In the genomic region with DNA sequence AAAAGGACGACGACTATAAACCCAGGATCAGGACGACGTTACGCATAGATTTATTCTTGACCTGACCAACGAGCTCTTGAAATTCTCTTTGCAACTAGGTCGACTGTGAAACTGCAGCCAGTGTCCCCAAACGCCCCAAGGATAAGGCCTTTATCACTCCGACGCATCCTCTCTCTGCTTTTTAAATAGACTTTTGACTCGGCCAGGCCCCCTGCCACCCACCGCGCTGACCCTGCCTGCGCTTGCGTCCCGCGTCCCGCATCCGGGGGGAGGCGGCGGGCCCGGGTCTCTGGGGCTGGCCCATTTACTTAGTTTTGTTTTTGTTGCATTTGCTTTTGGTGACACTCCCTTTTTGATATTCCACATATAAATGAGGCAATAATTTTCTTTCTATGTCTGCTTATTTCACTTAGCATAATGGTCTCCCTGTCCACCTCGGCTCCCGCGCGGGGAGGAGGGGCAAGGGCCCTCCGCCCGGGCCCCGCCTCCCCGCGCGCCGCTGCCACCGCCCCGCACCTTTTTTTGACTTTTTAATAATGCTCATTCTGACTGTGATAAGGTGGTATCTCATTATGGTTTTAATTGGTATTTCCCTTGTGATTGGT, we compare ENCODE assay signal across 2 cellular contexts.
TF ChIP-seq lines count a peak whose summit lies in the region.

No MANE protein-coding gene starts in this region.

TF ChIP-seq in HepG2, 621 proteins besides CTCF, POLR2A, EP300 and RAD21:
- no peak for TF ChIP-seq ZNF18 (CRISPR knock-in tag; IDR thresholded peaks at IDR 0.05; ENCODE audit: insufficient replicate concordance)
- TF ChIP-seq STAT6 (CRISPR knock-in tag; IDR thresholded peaks at IDR 0.05; ENCODE audit: borderline replicate concordance) = no peak
- no peak for TF ChIP-seq POLR2AphosphoS5 (IDR thresholded peaks at IDR 0.05; ENCODE audit: low read depth, low read length)
- TF ChIP-seq, protein P1, sequence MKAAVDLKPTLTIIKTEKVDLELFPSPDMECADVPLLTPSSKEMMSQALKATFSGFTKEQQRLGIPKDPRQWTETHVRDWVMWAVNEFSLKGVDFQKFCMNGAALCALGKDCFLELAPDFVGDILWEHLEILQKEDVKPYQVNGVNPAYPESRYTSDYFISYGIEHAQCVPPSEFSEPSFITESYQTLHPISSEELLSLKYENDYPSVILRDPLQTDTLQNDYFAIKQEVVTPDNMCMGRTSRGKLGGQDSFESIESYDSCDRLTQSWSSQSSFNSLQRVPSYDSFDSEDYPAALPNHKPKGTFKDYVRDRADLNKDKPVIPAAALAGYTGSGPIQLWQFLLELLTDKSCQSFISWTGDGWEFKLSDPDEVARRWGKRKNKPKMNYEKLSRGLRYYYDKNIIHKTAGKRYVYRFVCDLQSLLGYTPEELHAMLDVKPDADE (CRISPR knock-in tag; IDR thresholded peaks at IDR 0.05) = no peak
- TF ChIP-seq JDP2 (CRISPR knock-in tag; IDR thresholded peaks at IDR 0.05; ENCODE audit: borderline replicate concordance) = no peak
- TF ChIP-seq DMAP1 (CRISPR knock-in tag; IDR thresholded peaks at IDR 0.05) = no peak
- TF ChIP-seq ZNF549 (CRISPR knock-in tag; IDR thresholded peaks at IDR 0.05) = no peak
- TF ChIP-seq NCOA2 (CRISPR knock-in tag; IDR thresholded peaks at IDR 0.05) = no peak
- no peak for TF ChIP-seq EZH2 (conservative IDR thresholded peaks at IDR 0.05; ENCODE audit: low read depth, low read length)
- TF ChIP-seq HIVEP1 (CRISPR knock-in tag; IDR thresholded peaks at IDR 0.05) = no peak
- no peak for TF ChIP-seq SAP130 (CRISPR knock-in tag; IDR thresholded peaks at IDR 0.05; ENCODE audit: low read depth)
- TF ChIP-seq ZNF205 (CRISPR knock-in tag; IDR thresholded peaks at IDR 0.05) = no peak
- no peak for TF ChIP-seq ONECUT2 (CRISPR knock-in tag; IDR thresholded peaks at IDR 0.05)
- no peak for TF ChIP-seq NR0B2 (CRISPR knock-in tag; IDR thresholded peaks at IDR 0.05)
- no peak for TF ChIP-seq TCF7L2 (IDR thresholded peaks at IDR 0.05; ENCODE audit: low read depth, low read length)
- no peak for TF ChIP-seq HOXA5 (CRISPR knock-in tag; IDR thresholded peaks at IDR 0.05)
- no peak for TF ChIP-seq GATA4 (IDR thresholded peaks at IDR 0.05; ENCODE audit: borderline replicate concordance, low read depth)
- no peak for TF ChIP-seq PLSCR1 (CRISPR knock-in tag; IDR thresholded peaks at IDR 0.05; ENCODE audit: borderline replicate concordance)

TF ChIP-seq in HEK293T, 16 proteins besides CTCF, POLR2A, EP300 and RAD21:
- TF ChIP-seq FOXA1 (IDR thresholded peaks at IDR 0.05) (no peak), FOXM1 (IDR thresholded peaks at IDR 0.05; ENCODE audit: borderline replicate concordance) (no peak), TARDBP (IDR thresholded peaks at IDR 0.05) (no peak), BHLHE40 (IDR thresholded peaks at IDR 0.05; ENCODE audit: borderline replicate concordance) (no peak), CTBP1 (IDR thresholded peaks at IDR 0.05; ENCODE audit: borderline replicate concordance) (no peak), ELF4 (IDR thresholded peaks at IDR 0.05) (no peak), FOXK2 (IDR thresholded peaks at IDR 0.05) (no peak), L3MBTL2 (conservative IDR thresholded peaks at IDR 0.05) (no peak), SUZ12 (IDR thresholded peaks at IDR 0.05) (no peak), NFRKB (IDR thresholded peaks at IDR 0.05) (no peak)
- TF ChIP-seq, protein P2, sequence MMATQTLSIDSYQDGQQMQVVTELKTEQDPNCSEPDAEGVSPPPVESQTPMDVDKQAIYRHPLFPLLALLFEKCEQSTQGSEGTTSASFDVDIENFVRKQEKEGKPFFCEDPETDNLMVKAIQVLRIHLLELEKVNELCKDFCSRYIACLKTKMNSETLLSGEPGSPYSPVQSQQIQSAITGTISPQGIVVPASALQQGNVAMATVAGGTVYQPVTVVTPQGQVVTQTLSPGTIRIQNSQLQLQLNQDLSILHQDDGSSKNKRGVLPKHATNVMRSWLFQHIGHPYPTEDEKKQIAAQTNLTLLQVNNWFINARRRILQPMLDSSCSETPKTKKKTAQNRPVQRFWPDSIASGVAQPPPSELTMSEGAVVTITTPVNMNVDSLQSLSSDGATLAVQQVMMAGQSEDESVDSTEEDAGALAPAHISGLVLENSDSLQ (IDR thresholded peaks at IDR 0.05) = no peak
